ENCODE assay signal across 9 cellular contexts in genomic region chr1:41387667-41388091, GRCh38. TPM values are rescaled to one million over a fixed set of nuclear protein-coding genes. Genes with fewer than 3 reads are reported as not detected.
DNase-seq lines count a peak whose midpoint lies in the region; ATAC-seq and TF ChIP-seq lines count a peak whose summit lies in the region.
"Had no signal": no experiment of that assay in that cellular context is flagged by ENCODE, and none has a peak within 500 bp of the region (broad histone marks: within the 10 kb centered on the region; RNA-seq: fewer than 3 reads in every experiment).

No MANE protein-coding gene starts in this region.

- no peak for TF ChIP-seq CTCF in VCaP (conservative IDR thresholded peaks at IDR 0.05)
- TF ChIP-seq CTCF in upper lobe of left lung (IDR thresholded peaks at IDR 0.05) = no peak
- no peak for TF ChIP-seq CTCF in dorsolateral prefrontal cortex (IDR thresholded peaks at IDR 0.05 in 54 of 56, conservative IDR thresholded peaks at IDR 0.05 in 2 of 56; ENCODE audit: low read depth in 1 of 56, partially characterized antibody in 56 of 56)

- intact Hi-C loops in dorsolateral prefrontal cortex (cut with DNase I) = no loop called here

- no peaks in the 10 kb centered on the region for H3K9me3 ChIP-seq in upper lobe of left lung

- 8 to 17% methylated on average over 4 to 10 of the region's 10 CpGs for WGBS in upper lobe of left lung, 2 donors

- TF ChIP-seq POLR2A in upper lobe of left lung (IDR thresholded peaks at IDR 0.05) = no peak

- peaks cover 0 to 7% (median 1%) of the 10 kb centered on the region in 4 donors for H3K27me3 ChIP-seq in upper lobe of left lung
- peaks cover 0 to 5% (median 0%) of the 10 kb centered on the region in 45 donors for H3K27me3 ChIP-seq in dorsolateral prefrontal cortex

- no peak for TF ChIP-seq EP300 in upper lobe of left lung (IDR thresholded peaks at IDR 0.05)

- H3K27ac ChIP-seq in VCaP (peak overlapping the region; percentile 82), upper lobe of left lung (peak overlapping the region in 1 of 4 donors; percentile 2), dorsolateral prefrontal cortex (peak overlapping the region in 1 of 59 donors; percentile 6)
- H3K27ac ChIP-seq: KMS-11 had no signal

- peaks cover 54% of the 10 kb centered on the region for H3K27me3 Mint-ChIP-seq in stimulated activated memory B cell treated with anti-CD40 and anti-IgM and Interleukin-4, amounts not matched to agents 10 μg/mL and 1 μg/mL and 100 μg/mL, for 72 hours

- H3K4me1 Mint-ChIP-seq in stimulated activated memory B cell treated with anti-CD40 and anti-IgM and Interleukin-4, amounts not matched to agents 10 μg/mL and 1 μg/mL and 100 μg/mL, for 72 hours = peaks cover 10% of the 10 kb centered on the region

- H3K36me3 ChIP-seq in upper lobe of left lung = no peaks in the 10 kb centered on the region

- peaks cover 14 to 19% (median 18%) of the 10 kb centered on the region in 4 donors for H3K4me1 ChIP-seq in upper lobe of left lung

- H3K4me3 Mint-ChIP-seq in stimulated activated memory B cell treated with anti-CD40 and anti-IgM and Interleukin-4, amounts not matched to agents 10 μg/mL and 1 μg/mL and 100 μg/mL, for 72 hours = no peak overlapping the region

- H3K4me3 ChIP-seq in upper lobe of left lung (no peak overlapping the region), dorsolateral prefrontal cortex (no peak overlapping the region)

- peak; percentile 95 for DNase-seq in NCI-H1105 (lab: John Stamatoyannopoulos, UW)
- DNase-seq in iPS-NIHi7 (ENCODE audit: extremely low spot score) = peak; percentile 92
- DNase-seq in upper lobe of left lung = peak; percentile 75 to 82
- DNase-seq in dorsolateral prefrontal cortex = no peak
- no peak for DNase-seq in NK-92 treated with Interleukin-12 subunit alpha and Interleukin-12 subunit beta, amount 100 ng/mL, for 24 hours (lab: John Stamatoyannopoulos, UW)

- ATAC-seq in upper lobe of left lung (ENCODE audit: low FRiP score in 2 of 2) (peak; percentile 66 to 68), GM18861 (IDR thresholded peaks at IDR 0.05; ENCODE audit: unreplicated experiment) (no peak)
- no peak for ATAC-seq in stimulated activated memory B cell treated with anti-CD40 and anti-IgM and Interleukin-4, amounts not matched to agents 10 μg/mL and 1 μg/mL and 100 μg/mL, for 72 hours

- H3K9me3 Mint-ChIP-seq in stimulated activated memory B cell treated with anti-CD40 and anti-IgM and Interleukin-4, amounts not matched to agents 10 μg/mL and 1 μg/mL and 100 μg/mL, for 72 hours = no peaks in the 10 kb centered on the region

- H3K36me3 Mint-ChIP-seq in stimulated activated memory B cell treated with anti-CD40 and anti-IgM and Interleukin-4, amounts not matched to agents 10 μg/mL and 1 μg/mL and 100 μg/mL, for 72 hours = no peaks in the 10 kb centered on the region

- no peak overlapping the region for H3K27ac Mint-ChIP-seq in stimulated activated memory B cell treated with anti-CD40 and anti-IgM and Interleukin-4, amounts not matched to agents 10 μg/mL and 1 μg/mL and 100 μg/mL, for 72 hours

RNA-seq across cellular contexts. Expression of gene FOXO6, which starts 26.4 kb away (rescaled TPM):
- 1 to 10 TPM in 2 of 6 donors, under 1 TPM in 4; 0.31 to 1.2 (median 0.79) TPM for total RNA-seq in upper lobe of left lung
- 1 to 10 TPM; 1.7 to 8.3 (median 3.8) TPM for total RNA-seq in dorsolateral prefrontal cortex

Comparison
In these comparisons a context has a peak if more than half of its experiments do, and no peak if none do; other contexts are left out.
1. DNase-seq: peak in NCI-H1105 (single experiment), iPS-NIHi7 (single experiment) and upper lobe of left lung (2 of 2); none in dorsolateral prefrontal cortex (0 of 10) and NK-92 treated with Interleukin-12 subunit alpha and Interleukin-12 subunit beta, amount 100 ng/mL, for 24 hours (single experiment).
2. ATAC-seq: peak in upper lobe of left lung (2 of 2); none in stimulated activated memory B cell treated with anti-CD40 and anti-IgM and Interleukin-4, amounts not matched to agents 10 μg/mL and 1 μg/mL and 100 μg/mL, for 72 hours (single experiment) and GM18861 (single experiment).